ENCODE assay signal across 30 cellular contexts in genomic region chr6:42795651-42796050, GRCh38.
"Had no signal": no experiment of that assay in that cellular context is flagged by ENCODE, and none has a peak within 500 bp of the region (broad histone marks: within the 10 kb centered on the region; RNA-seq: fewer than 3 reads in every experiment).

No MANE protein-coding gene starts in this region.

- H3K36me3 ChIP-seq: left ventricle myocardium inferior, pancreas, prostate gland, sigmoid colon, suprapubic skin, thoracic aorta, tibial artery, upper lobe of right lung had no signal

- H3K27me3 Mint-ChIP-seq: naive thymus-derived CD8-positive, alpha-beta T cell; stimulated activated naive B cell treated with anti-CD40 and anti-IgM and Interleukin-4, amounts not matched to agents 10 μg/mL and 1 μg/mL and 100 μg/mL, for 72 hours had no signal

- DNase-seq: islet precursor cell; left ventricle myocardium inferior; midbrain; mucosa of descending colon; naive thymus-derived CD8-positive, alpha-beta T cell; nucleus accumbens; pancreas; posterior cingulate gyrus; retina; right cardiac atrium; sigmoid colon; spleen; stimulated activated CD4-positive, alpha-beta T cell treated with anti-CD3 and anti-CD28 coated beads, Interleukin-1b, Interleukin-23, amount 100 ng/mL, for 48 hours; stimulated activated CD4-positive, alpha-beta T cell treated with anti-CD3 and anti-CD28 coated beads, Interleukin-2, amount 100 ng/mL, for 48 hours; stimulated activated CD4-positive, alpha-beta T cell treated with anti-CD3 and anti-CD28 coated beads, Interleukin-4, amount 100 ng/mL, for 4 hours; stimulated activated CD8-positive, alpha-beta memory T cell treated with anti-CD3 and anti-CD28 coated beads, Interleukin-4, amount 100 ng/mL, for 48 hours; stimulated activated naive B cell treated with anti-CD40 and anti-IgM and Interleukin-4, amounts not matched to agents 10 μg/mL and 1 μg/mL and 100 μg/mL, for 72 hours; stimulated activated naive CD8-positive, alpha-beta T cell treated with anti-CD3 and anti-CD28 coated beads, Interleukin-15, Interleukin-2, amounts not matched to agents 100 U/mL and 50 U/mL, for 24 hours; tibial artery; trophoblast cell; upper lobe of right lung had no signal

- H3K4me3 Mint-ChIP-seq: nephron; neural crest cell; stimulated activated naive B cell treated with anti-CD40 and anti-IgM and Interleukin-4, amounts not matched to agents 10 μg/mL and 1 μg/mL and 100 μg/mL, for 72 hours had no signal

- H2AFZ ChIP-seq: hepatocyte had no signal

- H3K9me3 ChIP-seq: left ventricle myocardium inferior, mucosa of descending colon, pancreas, prostate gland, sigmoid colon, spleen, suprapubic skin, thoracic aorta, tibial artery, upper lobe of right lung had no signal

- H3K9me3 Mint-ChIP-seq: naive thymus-derived CD8-positive, alpha-beta T cell; nephron; neural crest cell; stimulated activated naive B cell treated with anti-CD40 and anti-IgM and Interleukin-4, amounts not matched to agents 10 μg/mL and 1 μg/mL and 100 μg/mL, for 72 hours had no signal

- ATAC-seq: pancreas; right cardiac atrium; stimulated activated naive B cell treated with anti-CD40 and anti-IgM and Interleukin-4, amounts not matched to agents 10 μg/mL and 1 μg/mL and 100 μg/mL, for 72 hours; stimulated activated naive CD8-positive, alpha-beta T cell treated with anti-CD3 and anti-CD28 coated beads, Interleukin-15, Interleukin-2, amounts not matched to agents 100 U/mL and 50 U/mL, for 24 hours; upper lobe of right lung had no signal

- H3K27me3 ChIP-seq: hepatocyte, pancreas, sigmoid colon, spleen, suprapubic skin, tibial artery, upper lobe of right lung had no signal

- H3K4me2 ChIP-seq: hepatocyte had no signal

- H3K27ac Mint-ChIP-seq: nephron; stimulated activated naive B cell treated with anti-CD40 and anti-IgM and Interleukin-4, amounts not matched to agents 10 μg/mL and 1 μg/mL and 100 μg/mL, for 72 hours had no signal

- H3K4me1 ChIP-seq: prostate gland had no signal

- H3K4me3 ChIP-seq: hepatocyte, left ventricle myocardium inferior, lung, mucosa of descending colon, pancreas, prostate gland, sigmoid colon, spleen, suprapubic skin, thoracic aorta, tibial artery, upper lobe of right lung had no signal

- H3K27ac ChIP-seq: hepatocyte, left ventricle myocardium inferior, pancreas, prostate gland, sigmoid colon, spleen, suprapubic skin, thoracic aorta, tibial artery, upper lobe of right lung had no signal

- FAIRE-seq: pancreas, small intestine, urothelium cell line had no signal
